In genomic region chr3:112043621-112044201, GRCh38 we compare ENCODE assay signal across 8 cellular contexts. TPM values are rescaled to one million over a fixed set of nuclear protein-coding genes. Genes with fewer than 3 reads are reported as not detected.
DNase-seq lines count a peak whose midpoint lies in the region; ATAC-seq, FAIRE-seq and TF ChIP-seq lines count a peak whose summit lies in the region.

No MANE protein-coding gene starts in this region.

- H3K4me3 ChIP-seq in endothelial cell of umbilical vein (replicated peaks in 1 of 3; ENCODE audit: insufficient read depth in 1 of 3, low read depth in 1 of 3, low read length in 3 of 3): no peak overlapping the region

- H3K27me3 Mint-ChIP-seq in activated CD4-positive, alpha-beta memory T cell treated with anti-CD3 and anti-CD28 coated beads for 36 hours: no peaks in the 10 kb centered on the region
- H3K27me3 Mint-ChIP-seq in naive thymus-derived CD8-positive, alpha-beta T cell: peaks cover 0 to 2% (median 0%) of the 10 kb centered on the region in 5 donors
- H3K27me3 Mint-ChIP-seq in stimulated activated naive CD8-positive, alpha-beta T cell treated with anti-CD3 and anti-CD28 coated beads, Interleukin-15, amount 100 ng/mL, for 72 hours: no peaks in the 10 kb centered on the region

- CTCF ChIA-PET in activated CD4-positive, alpha-beta memory T cell treated with anti-CD3 and anti-CD28 coated beads for 36 hours (lab: Charles Lee): interaction anchor here (0.6 to 5.6 kb wide), 45 partner anchors 9 to 518 kb away, joined by 3 to 50 read pairs (median 4); partner anchors contain the start of genes ABHD10, ATG3, PHLDB2 and SLC35A5
- CTCF ChIA-PET in endothelial cell of umbilical vein (lab: Charles Lee): interaction anchor here (0.6 to 3.4 kb wide), 43 partner anchors 9 to 466 kb away, joined by 3 to 33 read pairs (median 4); partner anchors contain the start of genes ABHD10 and TMPRSS7

- POLR2A ChIA-PET in activated CD4-positive, alpha-beta memory T cell treated with anti-CD3 and anti-CD28 coated beads for 36 hours (lab: Charles Lee): no interaction called here
- POLR2A ChIA-PET in endothelial cell of umbilical vein (lab: Charles Lee): no interaction called here
- POLR2A ChIA-PET in naive thymus-derived CD8-positive, alpha-beta T cell (lab: Charles Lee): no interaction called here

- H3K9ac ChIP-seq in endothelial cell of umbilical vein (replicated peaks; ENCODE audit: extremely low read depth, insufficient read depth, low read length): no peak overlapping the region

- TF ChIP-seq CTCF in endothelial cell of umbilical vein (IDR thresholded peaks at IDR 0.05; ENCODE audit: extremely low read depth in 1 of 2, insufficient read depth in 1 of 2, low read depth in 1 of 2, low read length in 2 of 2): peak; percentile 80 to 85

- H3K27ac Mint-ChIP-seq in activated CD4-positive, alpha-beta memory T cell treated with anti-CD3 and anti-CD28 coated beads for 36 hours: no peak overlapping the region
- no peak overlapping the region for H3K27ac Mint-ChIP-seq in naive thymus-derived CD8-positive, alpha-beta T cell
- no peak overlapping the region for H3K27ac Mint-ChIP-seq in stimulated activated naive CD8-positive, alpha-beta T cell treated with anti-CD3 and anti-CD28 coated beads, Interleukin-15, amount 100 ng/mL, for 72 hours

- H3K27ac ChIP-seq in endothelial cell of umbilical vein (ENCODE audit: insufficient read depth, low read depth, low read length): no peak overlapping the region

- H3K36me3 Mint-ChIP-seq in activated CD4-positive, alpha-beta memory T cell treated with anti-CD3 and anti-CD28 coated beads for 36 hours: no peaks in the 10 kb centered on the region
- no peaks in the 10 kb centered on the region for H3K36me3 Mint-ChIP-seq in naive thymus-derived CD8-positive, alpha-beta T cell

- DNase-seq in D341Med (ENCODE audit: low spot score) (peak; percentile 80), NCI-H524 treated with DMSO at 0.1 percent for 48 hours (lab: John Stamatoyannopoulos, UW) (peak; percentile 83), endothelial cell of umbilical vein (ENCODE audit: low read depth, low spot score) (peak; percentile 71)
- peak; percentile 62 for DNase-seq in activated CD4-positive, alpha-beta memory T cell treated with anti-CD3 and anti-CD28 coated beads for 36 hours
- peak; percentile 7 to 74 (median 54) for DNase-seq in naive thymus-derived CD8-positive, alpha-beta T cell
- DNase-seq in stimulated activated naive CD8-positive, alpha-beta T cell treated with anti-CD3 and anti-CD28 coated beads, Interleukin-15, amount 100 ng/mL, for 72 hours: peak; percentile 47 to 59

- peaks cover 2% of the 10 kb centered on the region for H3K4me1 Mint-ChIP-seq in activated CD4-positive, alpha-beta memory T cell treated with anti-CD3 and anti-CD28 coated beads for 36 hours (ENCODE audit: low read depth)
- no peaks in the 10 kb centered on the region for H3K4me1 Mint-ChIP-seq in naive thymus-derived CD8-positive, alpha-beta T cell
- H3K4me1 Mint-ChIP-seq in stimulated activated naive CD8-positive, alpha-beta T cell treated with anti-CD3 and anti-CD28 coated beads, Interleukin-15, amount 100 ng/mL, for 72 hours: peaks cover 7% of the 10 kb centered on the region

- no TSS peak for BruUV-seq in endothelial cell of umbilical vein (replicated peaks; lab: Mats Ljungman, UMichigan)

- H3K36me3 ChIP-seq in endothelial cell of umbilical vein (ENCODE audit: control insufficient read depth in 2 of 2, extremely low read depth in 1 of 2, insufficient read depth in 2 of 2, low read length in 2 of 2): no peaks in the 10 kb centered on the region

- intact Hi-C loops in activated CD4-positive, alpha-beta memory T cell treated with anti-CD3 and anti-CD28 coated beads for 36 hours (cut with micrococcal nuclease): loop anchor here (1.0 to 10.0 kb wide), 7 partner anchors 23 to 326 kb away; no protein-coding TSS in a partner anchor
- intact Hi-C loops in endothelial cell of umbilical vein (cut with micrococcal nuclease): loop anchor here (1.0 to 2.0 kb wide), 4 partner anchors 54 to 375 kb away; no protein-coding TSS in a partner anchor

- no peaks in the 10 kb centered on the region for H3K27me3 ChIP-seq in endothelial cell of umbilical vein (ENCODE audit: control insufficient read depth in 2 of 2, insufficient read depth in 2 of 2, low read length in 2 of 2)

- H3K9me3 ChIP-seq in endothelial cell of umbilical vein (replicated peaks; ENCODE audit: control insufficient read depth, insufficient read depth, low read length): no peaks in the 10 kb centered on the region

- H3K4me2 ChIP-seq in endothelial cell of umbilical vein (ENCODE audit: insufficient read depth, low read length): peak overlapping the region; percentile 42

- H3K9me1 ChIP-seq in endothelial cell of umbilical vein (replicated peaks; ENCODE audit: control insufficient read depth, extremely low read depth, insufficient read depth, low read length): no peaks in the 10 kb centered on the region

- H3K9me3 Mint-ChIP-seq in activated CD4-positive, alpha-beta memory T cell treated with anti-CD3 and anti-CD28 coated beads for 36 hours: no peaks in the 10 kb centered on the region
- no peaks in the 10 kb centered on the region for H3K9me3 Mint-ChIP-seq in naive thymus-derived CD8-positive, alpha-beta T cell
- no peaks in the 10 kb centered on the region for H3K9me3 Mint-ChIP-seq in stimulated activated naive CD8-positive, alpha-beta T cell treated with anti-CD3 and anti-CD28 coated beads, Interleukin-15, amount 100 ng/mL, for 72 hours

- H3K4me3 Mint-ChIP-seq in activated CD4-positive, alpha-beta memory T cell treated with anti-CD3 and anti-CD28 coated beads for 36 hours: no peak overlapping the region
- no peak overlapping the region for H3K4me3 Mint-ChIP-seq in naive thymus-derived CD8-positive, alpha-beta T cell
- no peak overlapping the region for H3K4me3 Mint-ChIP-seq in stimulated activated naive CD8-positive, alpha-beta T cell treated with anti-CD3 and anti-CD28 coated beads, Interleukin-15, amount 100 ng/mL, for 72 hours

- H2AFZ ChIP-seq in endothelial cell of umbilical vein (ENCODE audit: low read depth, low read length): peak overlapping the region; percentile 79

- dilution Hi-C loops in endothelial cell of umbilical vein (cut with MboI; ENCODE audit: extremely low pct_ligation_motif_present, low sequenced_read_pairs): no loop called here

- H4K20me1 ChIP-seq in endothelial cell of umbilical vein (replicated peaks; ENCODE audit: control insufficient read depth, extremely low read depth, insufficient read depth, low read length): no peaks in the 10 kb centered on the region

- peak; percentile 93 for ATAC-seq in GM19467 (IDR thresholded peaks at IDR 0.05; ENCODE audit: unreplicated experiment)
- peak; percentile 77 for ATAC-seq in HG03521 (IDR thresholded peaks at IDR 0.05; ENCODE audit: unreplicated experiment)
- peak; percentile 98 to 99 for ATAC-seq in naive thymus-derived CD8-positive, alpha-beta T cell
- ATAC-seq in stimulated activated naive CD8-positive, alpha-beta T cell treated with anti-CD3 and anti-CD28 coated beads, Interleukin-15, amount 100 ng/mL, for 72 hours: peak; percentile 95

- peak; percentile 73 for FAIRE-seq in endothelial cell of umbilical vein (lab: Jason Lieb, UNC)

- no peak for TF ChIP-seq POLR2A in endothelial cell of umbilical vein (IDR thresholded peaks at IDR 0.05; ENCODE audit: low read depth, low read length)

- H3K79me2 ChIP-seq in endothelial cell of umbilical vein (ENCODE audit: control insufficient read depth, insufficient read depth, low read length): no peaks in the 10 kb centered on the region

- H3K4me1 ChIP-seq in endothelial cell of umbilical vein (ENCODE audit: control insufficient read depth, extremely low read depth, insufficient read depth, low read length): no peaks in the 10 kb centered on the region

RNA-seq across cellular contexts. Expression of gene TMPRSS7, which starts 9.2 kb away (rescaled TPM):
- not detected for total RNA-seq in activated CD4-positive, alpha-beta memory T cell treated with anti-CD3 and anti-CD28 coated beads for 36 hours
- not detected in 2 replicates for total RNA-seq in endothelial cell of umbilical vein
- 0.05 TPM in 1 of 2 replicates, not detected in the other for polyA plus RNA-seq in endothelial cell of umbilical vein
- polyA plus RNA-seq in endothelial cell of umbilical vein (2011; cell fraction: cytosol; rRNA removed): 0.03 TPM in 1 of 2 replicates, not detected in the other
- 0.06 TPM in 1 of 2 replicates, not detected in the other for polyA plus RNA-seq in endothelial cell of umbilical vein (2011; cell fraction: nucleus; rRNA removed)
- not detected in 2 replicates for polyA plus RNA-seq in endothelial cell of umbilical vein (2012)
- polyA minus RNA-seq in endothelial cell of umbilical vein: not detected in 2 replicates
- polyA minus RNA-seq in endothelial cell of umbilical vein (2011; cell fraction: cytosol; rRNA and poly(A)+ RNA removed): not detected
- not detected in 2 replicates for polyA minus RNA-seq in endothelial cell of umbilical vein (2011; cell fraction: nucleus; rRNA and poly(A)+ RNA removed)
- not detected for total RNA-seq in naive thymus-derived CD8-positive, alpha-beta T cell
- under 1 TPM in 2 of 3 donors, not detected in 1; 0.08 to 0.12 TPM for polyA plus RNA-seq in naive thymus-derived CD8-positive, alpha-beta T cell

RNA-seq across cellular contexts. Expression of gene C3orf52, which starts 42.5 kb away (rescaled TPM):
- total RNA-seq in activated CD4-positive, alpha-beta memory T cell treated with anti-CD3 and anti-CD28 coated beads for 36 hours: 1 to 10 TPM; 3.3 to 4.4 TPM
- total RNA-seq in endothelial cell of umbilical vein: 2.1 and 4.6 TPM in 2 replicates
- 2.9 and 4.2 TPM in 2 replicates for polyA plus RNA-seq in endothelial cell of umbilical vein
- polyA plus RNA-seq in endothelial cell of umbilical vein (2011; cell fraction: cytosol; rRNA removed): 2.3 and 2.6 TPM in 2 replicates
- polyA plus RNA-seq in endothelial cell of umbilical vein (2011; cell fraction: nucleus; rRNA removed): 7.8 and 9.8 TPM in 2 replicates
- polyA plus RNA-seq in endothelial cell of umbilical vein (2012): 1.8 and 4.0 TPM in 2 replicates
- polyA minus RNA-seq in endothelial cell of umbilical vein: 6.1 and 6.8 TPM in 2 replicates
- 4.4 TPM for polyA minus RNA-seq in endothelial cell of umbilical vein (2011; cell fraction: cytosol; rRNA and poly(A)+ RNA removed)
- polyA minus RNA-seq in endothelial cell of umbilical vein (2011; cell fraction: nucleus; rRNA and poly(A)+ RNA removed): 11.0 and 14.6 TPM in 2 replicates
- total RNA-seq in naive thymus-derived CD8-positive, alpha-beta T cell: under 1 TPM; 0.94 to 0.96 TPM
- under 1 TPM; 0.54 to 0.96 (median 0.64) TPM for polyA plus RNA-seq in naive thymus-derived CD8-positive, alpha-beta T cell

RNA-seq across cellular contexts. Expression of gene TAGLN3, which starts 45.0 kb away (rescaled TPM):
- total RNA-seq in activated CD4-positive, alpha-beta memory T cell treated with anti-CD3 and anti-CD28 coated beads for 36 hours: under 1 TPM; 0.78 to 0.85 TPM
- total RNA-seq in endothelial cell of umbilical vein: not detected in 2 replicates
- polyA plus RNA-seq in endothelial cell of umbilical vein: not detected in 2 replicates
- polyA plus RNA-seq in endothelial cell of umbilical vein (2011; cell fraction: cytosol; rRNA removed): 0.13 TPM in 1 of 2 replicates, not detected in the other
- polyA plus RNA-seq in endothelial cell of umbilical vein (2011; cell fraction: nucleus; rRNA removed): not detected in 2 replicates
- polyA plus RNA-seq in endothelial cell of umbilical vein (2012): not detected in 2 replicates
- polyA minus RNA-seq in endothelial cell of umbilical vein: not detected in 2 replicates
- polyA minus RNA-seq in endothelial cell of umbilical vein (2011; cell fraction: cytosol; rRNA and poly(A)+ RNA removed): not detected
- polyA minus RNA-seq in endothelial cell of umbilical vein (2011; cell fraction: nucleus; rRNA and poly(A)+ RNA removed): 0.38 TPM in 1 of 2 replicates, not detected in the other
- not detected for total RNA-seq in naive thymus-derived CD8-positive, alpha-beta T cell
- polyA plus RNA-seq in naive thymus-derived CD8-positive, alpha-beta T cell: not detected
